Comparison of ENCODE assay signal across 17 cellular contexts in the genomic region with DNA sequence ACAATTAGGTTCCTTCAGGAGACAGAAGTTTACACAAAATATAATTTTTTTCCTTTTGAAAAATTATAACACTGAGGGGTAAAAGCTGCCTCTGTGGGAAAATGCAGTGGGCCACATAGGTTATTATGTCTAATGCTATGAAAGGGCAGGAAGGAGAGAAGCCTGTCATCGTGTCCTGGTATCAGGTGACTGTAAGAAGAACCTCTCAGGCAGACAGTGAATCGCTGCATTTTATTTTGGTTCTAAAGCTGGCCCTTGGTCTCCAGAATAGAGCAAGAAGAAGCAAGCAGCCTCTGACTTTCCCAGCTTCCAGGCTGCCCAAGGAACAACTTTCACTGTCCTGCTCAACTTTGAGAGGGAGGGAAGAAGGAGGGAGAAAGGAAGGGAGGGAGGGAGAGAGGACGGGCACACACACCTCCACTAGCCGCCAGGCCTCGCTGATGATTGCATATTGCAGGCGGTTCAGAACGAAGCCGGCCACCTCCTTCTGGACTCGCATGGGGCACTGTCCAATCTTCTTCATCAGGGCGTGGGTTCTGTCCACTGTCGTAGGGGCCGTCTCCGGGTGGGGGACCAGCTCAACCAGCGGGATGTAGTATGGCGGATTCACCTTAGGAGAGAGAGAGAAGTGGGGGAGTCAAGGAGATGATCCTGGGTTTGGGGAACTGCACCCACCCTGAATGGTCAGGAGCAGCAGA.
A peak's percentile ranks its signal among the peaks of the same experiment; 100 is the strongest.
DNase-seq lines count a peak whose midpoint lies in the region; ATAC-seq and TF ChIP-seq lines count a peak whose summit lies in the region.
"Had no signal": no experiment of that assay in that cellular context is flagged by ENCODE, and none has a peak within 500 bp of the region (broad histone marks: within the 10 kb centered on the region; RNA-seq: fewer than 3 reads in every experiment).

No MANE protein-coding gene starts in this region.

- H3K27ac Mint-ChIP-seq in CD4-positive, CD25-positive, alpha-beta regulatory T cell: peak overlapping the region in 2 of 3 donors; percentile 31 to 81
- peak overlapping the region; percentile 54 for H3K27ac Mint-ChIP-seq in T-helper 17 cell
- H3K27ac Mint-ChIP-seq in stimulated activated naive B cell treated with anti-CD40 and anti-IgM and Interleukin-4, amounts not matched to agents 10 μg/mL and 1 μg/mL and 100 μg/mL, for 72 hours: no peak overlapping the region

- no peak overlapping the region for H3K27ac ChIP-seq in CD4-positive, CD25-positive, alpha-beta regulatory T cell (ENCODE audit: insufficient read depth, low read length, poor library complexity, severe bottlenecking)
- peak overlapping the region; percentile 47 for H3K27ac ChIP-seq in neutrophil
- H3K27ac ChIP-seq: 22Rv1, SJSA1 had no signal

- TF ChIP-seq CTCF in neutrophil (IDR thresholded peaks at IDR 0.05): no peak
- TF ChIP-seq CTCF in GM20000 (IDR thresholded peaks at IDR 0.05; ENCODE audit: extremely low read depth, missing control alignments): no peak

- no peak overlapping the region for H3K4me3 Mint-ChIP-seq in CD4-positive, CD25-positive, alpha-beta regulatory T cell
- H3K4me3 Mint-ChIP-seq in T-helper 17 cell: no peak overlapping the region
- no peak overlapping the region for H3K4me3 Mint-ChIP-seq in stimulated activated naive B cell treated with anti-CD40 and anti-IgM and Interleukin-4, amounts not matched to agents 10 μg/mL and 1 μg/mL and 100 μg/mL, for 72 hours

- H3K4me1 Mint-ChIP-seq in CD4-positive, CD25-positive, alpha-beta regulatory T cell: peaks cover 0 to 8% (median 2%) of the 10 kb centered on the region in 4 donors
- peaks cover 9% of the 10 kb centered on the region for H3K4me1 Mint-ChIP-seq in T-helper 17 cell
- H3K4me1 Mint-ChIP-seq in stimulated activated naive B cell treated with anti-CD40 and anti-IgM and Interleukin-4, amounts not matched to agents 10 μg/mL and 1 μg/mL and 100 μg/mL, for 72 hours: peaks cover 10 to 14% of the 10 kb centered on the region in 2 donors

- H3K4me1 ChIP-seq in CD4-positive, CD25-positive, alpha-beta regulatory T cell (ENCODE audit: control insufficient read depth, insufficient read depth, low read length, poor library complexity, severe bottlenecking): no peaks in the 10 kb centered on the region
- peaks cover 7 to 17% of the 10 kb centered on the region in 2 experiments for H3K4me1 ChIP-seq in neutrophil (ENCODE audit: control insufficient read depth in 1 of 2, insufficient read depth in 1 of 2, low read depth in 1 of 2, low read length in 1 of 2)
- H3K4me1 ChIP-seq: SJSA1 had no signal

- no peaks in the 10 kb centered on the region for H3K27me3 Mint-ChIP-seq in CD4-positive, CD25-positive, alpha-beta regulatory T cell
- no peaks in the 10 kb centered on the region for H3K27me3 Mint-ChIP-seq in T-helper 17 cell
- no peaks in the 10 kb centered on the region for H3K27me3 Mint-ChIP-seq in stimulated activated naive B cell treated with anti-CD40 and anti-IgM and Interleukin-4, amounts not matched to agents 10 μg/mL and 1 μg/mL and 100 μg/mL, for 72 hours

- H3K36me3 Mint-ChIP-seq in CD4-positive, CD25-positive, alpha-beta regulatory T cell: peaks cover 51% of the 10 kb centered on the region
- peaks cover 9% of the 10 kb centered on the region for H3K36me3 Mint-ChIP-seq in T-helper 17 cell (ENCODE audit: low read depth)
- peaks cover 10 to 11% of the 10 kb centered on the region in 2 donors for H3K36me3 Mint-ChIP-seq in stimulated activated naive B cell treated with anti-CD40 and anti-IgM and Interleukin-4, amounts not matched to agents 10 μg/mL and 1 μg/mL and 100 μg/mL, for 72 hours

- H3K4me3 ChIP-seq in CD4-positive, CD25-positive, alpha-beta regulatory T cell (ENCODE audit: low read depth, low read length): no peak overlapping the region
- H3K4me3 ChIP-seq in neutrophil (ENCODE audit: low read depth in 1 of 2, low read length in 1 of 2): no peak overlapping the region
- H3K4me3 ChIP-seq: GM12878, K562, SJSA1 had no signal

- H3K9me3 ChIP-seq in CD4-positive, CD25-positive, alpha-beta regulatory T cell (ENCODE audit: control insufficient read depth in 2 of 2, low read length in 2 of 2): no peaks in the 10 kb centered on the region
- H3K9me3 ChIP-seq in T-helper 17 cell (ENCODE audit: control insufficient read depth, low read length, poor library complexity, severe bottlenecking) (no peaks in the 10 kb centered on the region), neutrophil (no peaks in the 10 kb centered on the region)
- H3K9me3 ChIP-seq: SJSA1 had no signal

- ATAC-seq in CD4-positive, CD25-positive, alpha-beta regulatory T cell (ENCODE audit: low read depth in 2 of 2): no peak
- no peak for ATAC-seq in T-helper 17 cell
- ATAC-seq in stimulated activated naive B cell treated with anti-CD40 and anti-IgM and Interleukin-4, amounts not matched to agents 10 μg/mL and 1 μg/mL and 100 μg/mL, for 72 hours (replicated peaks): no peak
- ATAC-seq: GM12878, HCT116, K562 had no signal

- no peaks in the 10 kb centered on the region for H3K27me3 ChIP-seq in CD4-positive, CD25-positive, alpha-beta regulatory T cell (ENCODE audit: control insufficient read depth, insufficient read depth, low read length)
- no peaks in the 10 kb centered on the region for H3K27me3 ChIP-seq in neutrophil
- H3K27me3 ChIP-seq: SJSA1 had no signal

- peaks cover 9% of the 10 kb centered on the region for H3K36me3 ChIP-seq in CD4-positive, CD25-positive, alpha-beta regulatory T cell (ENCODE audit: control insufficient read depth, insufficient read depth, low read length)
- H3K36me3 ChIP-seq in neutrophil: no peaks in the 10 kb centered on the region
- H3K36me3 ChIP-seq: SJSA1 had no signal

- H3K9me3 Mint-ChIP-seq in CD4-positive, CD25-positive, alpha-beta regulatory T cell: no peaks in the 10 kb centered on the region
- peaks cover 5 to 7% of the 10 kb centered on the region in 2 donors for H3K9me3 Mint-ChIP-seq in stimulated activated naive B cell treated with anti-CD40 and anti-IgM and Interleukin-4, amounts not matched to agents 10 μg/mL and 1 μg/mL and 100 μg/mL, for 72 hours

- peak; percentile 10 for DNase-seq in DMS153 treated with DMSO at 0.1 percent for 48 hours (lab: John Stamatoyannopoulos, UW; ENCODE audit: unreplicated experiment)
- DNase-seq in DMS153 (lab: John Stamatoyannopoulos, UW): no peak
- DNase-seq in CD4-positive, CD25-positive, alpha-beta regulatory T cell: no peak
- no peak for DNase-seq in T-helper 17 cell
- no peak for DNase-seq in stimulated activated naive B cell treated with anti-CD40 and anti-IgM and Interleukin-4, amounts not matched to agents 10 μg/mL and 1 μg/mL and 100 μg/mL, for 72 hours
- no peak for DNase-seq in cerebellum (ENCODE audit: low spot score)
- no peak for DNase-seq in GM20000 (ENCODE audit: low spot score)
- DNase-seq: COR-L47, DMS79, NCI-H1436 treated with DMSO at 0.1 percent for 48 hours, NCI-H446 treated with DMSO at 0.1 percent for 48 hours had no signal
